In the genomic region with DNA sequence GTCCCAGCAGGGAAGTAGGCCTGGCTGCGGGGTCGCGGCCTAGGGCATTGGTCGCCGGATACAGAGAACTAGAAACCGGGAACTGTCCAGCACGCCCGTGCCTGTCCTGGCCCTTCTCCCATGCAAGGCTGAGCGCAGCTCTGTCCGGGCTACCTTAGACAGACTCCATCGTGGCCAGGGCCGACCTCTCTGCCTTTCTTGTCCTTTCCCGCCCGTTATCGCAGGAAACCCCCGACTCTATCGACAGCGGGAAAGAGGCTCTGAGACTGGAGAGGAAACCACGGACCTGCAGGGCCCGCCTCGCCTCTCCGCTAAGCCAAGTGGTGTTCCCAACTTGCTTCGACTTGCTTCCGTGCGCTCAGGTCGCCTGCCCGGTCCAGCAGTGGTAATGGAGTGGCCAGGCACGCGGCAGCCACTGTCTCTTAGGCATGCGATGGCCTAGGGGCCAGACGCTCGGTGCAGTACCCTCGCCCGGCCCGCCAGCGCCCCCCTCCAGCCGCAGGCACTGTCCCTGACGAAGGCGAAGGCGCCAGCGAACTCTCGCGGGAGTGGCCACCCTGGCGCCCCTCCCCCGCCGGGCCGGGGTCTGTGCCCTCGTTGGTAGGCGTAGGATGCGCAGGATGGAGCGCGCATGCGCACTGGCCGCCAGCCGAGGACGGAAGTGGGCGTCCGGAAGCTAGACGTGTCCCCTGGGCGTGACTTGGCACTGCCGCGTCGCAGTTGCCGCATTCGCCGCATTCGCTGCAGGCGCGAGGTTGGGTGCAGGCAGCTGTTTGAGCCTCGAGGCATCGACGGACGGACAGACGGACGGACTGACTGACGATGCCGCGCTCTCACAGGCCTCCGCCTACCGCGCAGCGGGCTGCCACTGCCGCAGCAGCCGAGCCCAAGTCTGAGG, we compare ENCODE assay signal across 10 cellular contexts. TPM values are rescaled to one million over a fixed set of nuclear protein-coding genes. Genes with fewer than 3 reads are reported as not detected.
DNase-seq lines count a peak whose midpoint lies in the region; ATAC-seq and TF ChIP-seq lines count a peak whose summit lies in the region.
"Had no signal": no experiment of that assay in that cellular context is flagged by ENCODE, and none has a peak within 500 bp of the region (broad histone marks: within the 10 kb centered on the region; RNA-seq: fewer than 3 reads in every experiment).

No MANE protein-coding gene starts in this region.

- peak overlapping the region in 1 of 2 donors; percentile 44 for H3K27ac ChIP-seq in breast epithelium
- H3K27ac ChIP-seq in mesodermal cell (ENCODE audit: low read depth, low read length, severe bottlenecking): peak overlapping the region; percentile 82
- no peak overlapping the region for H3K27ac ChIP-seq in vagina

- POLR2A ChIA-PET in MCF 10A (lab: Yijun Ruan, JAX): interaction anchor here (0.6 kb wide), 1 partner anchor 20 kb away, joined by 3 read pairs; no protein-coding TSS in a partner anchor

- CTCF ChIA-PET in MCF 10A (lab: Yijun Ruan, JAX): interaction anchor here (0.6 kb wide), 2 partner anchors 201 to 232 kb away, joined by 4 to 5 read pairs; no protein-coding TSS in a partner anchor

- intact Hi-C loops in breast epithelium (cut with DNase I; ENCODE audit: low total_unique reads) (no loop called here), MCF 10A (cut with micrococcal nuclease) (no loop called here), vagina (cut with DNase I) (no loop called here)

- H3K4me3 ChIP-seq in breast epithelium (peak overlapping the region; percentile 23 to 60 (median 52)), mesodermal cell (ENCODE audit: extremely low read depth, insufficient read depth, low read length, poor library complexity, severe bottlenecking) (peak overlapping the region; percentile 35), vagina (peak overlapping the region; percentile 32 to 33)

- WGBS in mesodermal cell (ENCODE audit: insufficient coverage in 2 of 2), 2 experiments: 56 to 77% methylated on average over 77 to 84 of the region's 84 CpGs

- TF ChIP-seq CTCF in breast epithelium (IDR thresholded peaks at IDR 0.05) (no peak), MCF 10A (IDR thresholded peaks at IDR 0.05; ENCODE audit: unreplicated experiment) (no peak), vagina (IDR thresholded peaks at IDR 0.05) (no peak)

- H3K4me3 Mint-ChIP-seq in MCF 10A (ENCODE audit: unreplicated experiment): no peak overlapping the region
- H3K4me3 Mint-ChIP-seq: stimulated activated naive CD8-positive, alpha-beta T cell treated with anti-CD3 and anti-CD28 coated beads, Interleukin-15, Interleukin-2, amounts not matched to agents 100 ng/mL and 50 ng/mL, for 24 hours had no signal

- no TSS peak for BruUV-seq in MCF 10A (replicated peaks; lab: Mats Ljungman, UMichigan)

- H3K9me3 ChIP-seq in breast epithelium (no peaks in the 10 kb centered on the region), mesodermal cell (ENCODE audit: control insufficient read depth, low read length) (no peaks in the 10 kb centered on the region), vagina (no peaks in the 10 kb centered on the region)

- ATAC-seq in HG03378 (IDR thresholded peaks at IDR 0.05; ENCODE audit: unreplicated experiment): no peak
- ATAC-seq in HG03439 (IDR thresholded peaks at IDR 0.05; ENCODE audit: unreplicated experiment): no peak

- H3K27ac Mint-ChIP-seq in MCF 10A (ENCODE audit: low read depth, unreplicated experiment): no peak overlapping the region
- H3K27ac Mint-ChIP-seq: stimulated activated naive CD8-positive, alpha-beta T cell treated with anti-CD3 and anti-CD28 coated beads, Interleukin-15, Interleukin-2, amounts not matched to agents 100 ng/mL and 50 ng/mL, for 24 hours had no signal

- no peaks in the 10 kb centered on the region for H3K36me3 ChIP-seq in breast epithelium
- H3K36me3 ChIP-seq in mesodermal cell (ENCODE audit: control insufficient read depth, insufficient read depth, low read length): peaks cover 17% of the 10 kb centered on the region
- peaks cover 0 to 12% of the 10 kb centered on the region in 2 donors for H3K36me3 ChIP-seq in vagina

- no peaks in the 10 kb centered on the region for H3K36me3 Mint-ChIP-seq in MCF 10A (ENCODE audit: insufficient read depth, unreplicated experiment)

- H3K4me1 ChIP-seq in breast epithelium (no peaks in the 10 kb centered on the region), mesodermal cell (ENCODE audit: control insufficient read depth, insufficient read depth, low read length, poor library complexity, severe bottlenecking) (peaks cover 4% of the 10 kb centered on the region), vagina (no peaks in the 10 kb centered on the region)

- H3K9me3 Mint-ChIP-seq in MCF 10A (ENCODE audit: unreplicated experiment): no peaks in the 10 kb centered on the region
- H3K9me3 Mint-ChIP-seq: stimulated activated naive CD8-positive, alpha-beta T cell treated with anti-CD3 and anti-CD28 coated beads, Interleukin-15, Interleukin-2, amounts not matched to agents 100 ng/mL and 50 ng/mL, for 24 hours had no signal

- DNase-seq in breast epithelium (ENCODE audit: low spot score in 2 of 2): peak; percentile 60 to 69
- no peak for DNase-seq in MCF 10A (ENCODE audit: unreplicated experiment)
- DNase-seq in fibroblast of gingiva (ENCODE audit: low read depth): peak; percentile 61
- no peak for DNase-seq in vagina (ENCODE audit: extremely low spot score in 2 of 2)
- no peak for DNase-seq in NCI-H526 treated with DMSO at 0.1 percent for 48 hours (lab: John Stamatoyannopoulos, UW)
- DNase-seq: DMS79 treated with DMSO at 0.1 percent for 48 hours had no signal

- H3K4me1 Mint-ChIP-seq in MCF 10A (ENCODE audit: insufficient read depth, unreplicated experiment): no peaks in the 10 kb centered on the region

- H3K27me3 ChIP-seq in breast epithelium (no peaks in the 10 kb centered on the region), vagina (no peaks in the 10 kb centered on the region)

- H3K27me3 Mint-ChIP-seq in MCF 10A (ENCODE audit: insufficient read depth, unreplicated experiment): no peaks in the 10 kb centered on the region
- H3K27me3 Mint-ChIP-seq: stimulated activated naive CD8-positive, alpha-beta T cell treated with anti-CD3 and anti-CD28 coated beads, Interleukin-15, Interleukin-2, amounts not matched to agents 100 ng/mL and 50 ng/mL, for 24 hours had no signal

- TF ChIP-seq POLR2A in breast epithelium (IDR thresholded peaks at IDR 0.05) (no peak), vagina (IDR thresholded peaks at IDR 0.05) (no peak)

RNA-seq across cellular contexts. Expression of gene MCMBP, which starts 54.4 kb away (rescaled TPM):
- total RNA-seq in breast epithelium (10 to 100 TPM; 49.9 to 56.4 (median 52.2) TPM), MCF 10A (2022) (55.3 and 71.0 TPM in 2 replicates), vagina (53.0 TPM)
- polyA plus RNA-seq in mesodermal cell (2013, experiment 1 of 2): 67.1 TPM
- polyA plus RNA-seq in mesodermal cell (2013, experiment 2 of 2): 66.4 TPM

Comparison
In these comparisons a context has a peak if more than half of its experiments do, and no peak if none do; other contexts are left out.
1. DNase-seq: peak in breast epithelium (2 of 2) and fibroblast of gingiva (single experiment); none in MCF 10A (single experiment), vagina (0 of 2) and NCI-H526 treated with DMSO at 0.1 percent for 48 hours (single experiment).
2. Peak in every context shown above with its lines, with median percentiles within 50 percentile points of each other: H3K4me3 ChIP-seq.